ENCODE assay signal across 15 cellular contexts in genomic region chr11:114279778-114280532, GRCh38. TPM values are rescaled to one million over a fixed set of nuclear protein-coding genes. Genes with fewer than 3 reads are reported as not detected.
A peak's percentile ranks its signal among the peaks of the same experiment; 100 is the strongest.
DNase-seq lines count a peak whose midpoint lies in the region; ATAC-seq, FAIRE-seq and TF ChIP-seq lines count a peak whose summit lies in the region.
"Had no signal": no experiment of that assay in that cellular context is flagged by ENCODE, and none has a peak within 500 bp of the region (broad histone marks: within the 10 kb centered on the region; RNA-seq: fewer than 3 reads in every experiment).

No MANE protein-coding gene starts in this region.

- H3K4me1 Mint-ChIP-seq in MCF 10A (ENCODE audit: insufficient read depth, unreplicated experiment), result peaks cover 49% of the 10 kb centered on the region

- TF ChIP-seq CTCF in HCT116 (IDR thresholded peaks at IDR 0.05 in 2 of 3, conservative IDR thresholded peaks at IDR 0.05 in 1 of 3; ENCODE audit: borderline replicate concordance in 1 of 3, insufficient read depth in 1 of 3, low read depth in 2 of 3, low read length in 2 of 3), result no peak
- TF ChIP-seq CTCF in MCF 10A (IDR thresholded peaks at IDR 0.05; ENCODE audit: unreplicated experiment), result no peak
- no peak for TF ChIP-seq CTCF in left ventricle myocardium inferior (IDR thresholded peaks at IDR 0.05; ENCODE audit: borderline replicate concordance)
- no peak for TF ChIP-seq CTCF in suprapubic skin (IDR thresholded peaks at IDR 0.05)
- TF ChIP-seq CTCF in D721Med (IDR thresholded peaks at IDR 0.05; ENCODE audit: insufficient read depth, missing control alignments), result no peak

- no peak overlapping the region for H2AFZ ChIP-seq in HCT116 (ENCODE audit: low read depth, low read length, poor library complexity, severe bottlenecking)

- peak overlapping the region; percentile 40 for H3K27ac Mint-ChIP-seq in MCF 10A (ENCODE audit: low read depth, unreplicated experiment)
- H3K27ac Mint-ChIP-seq: activated naive CD4-positive, alpha-beta T cell treated with anti-CD3 and anti-CD28 coated beads, Interleukin-2, amount 50 U/mL, for 72 hours; progenitor cell of endocrine pancreas had no signal

- H3K27me3 ChIP-seq in HCT116 (ENCODE audit: insufficient read depth, low read length) (peaks cover 7% of the 10 kb centered on the region), left ventricle myocardium inferior (ENCODE audit: low read depth) (peaks cover 10% of the 10 kb centered on the region), suprapubic skin (peaks cover 2% of the 10 kb centered on the region)
- H3K27me3 ChIP-seq: transverse colon had no signal

- no peak for TF ChIP-seq EP300 in suprapubic skin (IDR thresholded peaks at IDR 0.05)

- H3K27ac ChIP-seq in HCT116 (ENCODE audit: low read depth, low read length) (no peak overlapping the region), left ventricle myocardium inferior (replicated peaks) (peak overlapping the region; percentile 39), suprapubic skin (peak overlapping the region; percentile 59)

- H3K27me3 Mint-ChIP-seq in MCF 10A (ENCODE audit: insufficient read depth, unreplicated experiment), result no peaks in the 10 kb centered on the region

- 51% methylated on average over 10 of the region's 10 CpGs for WGBS in suprapubic skin

- FAIRE-seq in D721Med (lab: Jason Lieb, UNC), result no peak
- FAIRE-seq: GM12892 had no signal

- peak overlapping the region; percentile 35 for H3K4me3 Mint-ChIP-seq in MCF 10A (ENCODE audit: unreplicated experiment)

- no peak overlapping the region for H3K9ac ChIP-seq in HCT116 (ENCODE audit: low read length)

- H3K36me3 Mint-ChIP-seq in MCF 10A (ENCODE audit: insufficient read depth, unreplicated experiment), result peaks cover 75% of the 10 kb centered on the region
- H3K36me3 Mint-ChIP-seq: activated naive CD4-positive, alpha-beta T cell treated with anti-CD3 and anti-CD28 coated beads, Interleukin-2, amount 50 U/mL, for 72 hours had no signal

- ATAC-seq in HCT116 (peak; percentile 27), GM19395 (IDR thresholded peaks at IDR 0.05; ENCODE audit: unreplicated experiment) (no peak)

- H3K36me3 ChIP-seq in HCT116 (ENCODE audit: control insufficient read depth in 1 of 2, insufficient read depth in 2 of 2, low read length in 2 of 2), result no peaks in the 10 kb centered on the region
- no peaks in the 10 kb centered on the region for H3K36me3 ChIP-seq in left ventricle myocardium inferior
- H3K36me3 ChIP-seq in suprapubic skin, result no peaks in the 10 kb centered on the region
- H3K36me3 ChIP-seq: transverse colon had no signal

- H3K4me1 ChIP-seq in HCT116 (ENCODE audit: control insufficient read depth in 1 of 2, insufficient read depth in 2 of 2, low read length in 2 of 2), result no peaks in the 10 kb centered on the region; a peak in 1 of 4 replicates
- peaks cover 27% of the 10 kb centered on the region for H3K4me1 ChIP-seq in left ventricle myocardium inferior
- peaks cover 29% of the 10 kb centered on the region for H3K4me1 ChIP-seq in suprapubic skin

- no TSS peak for BruUV-seq in HCT116 (replicated peaks; lab: Mats Ljungman, UMichigan)
- no TSS peak for BruUV-seq in MCF 10A (replicated peaks; lab: Mats Ljungman, UMichigan)

- CTCF ChIA-PET in HCT116 (lab: Charles Lee), result interaction anchor here (1.3 kb wide), 1 partner anchor 9 kb away, joined by 4 read pairs; no protein-coding TSS in a partner anchor
- CTCF ChIA-PET in MCF 10A (lab: Yijun Ruan, JAX), result interaction anchor here (0.5 to 2.5 kb wide), 10 partner anchors 11 to 384 kb away, joined by 3 to 11 read pairs (median 4); no protein-coding TSS in a partner anchor

- DNase-seq in HCT116 (ENCODE audit: low read depth, low spot score) (no peak), MCF 10A (ENCODE audit: unreplicated experiment) (peak; percentile 86), left ventricle myocardium inferior (no peak), suprapubic skin (ENCODE audit: low spot score in 2 of 2) (no peak), NCI-H2029 treated with DMSO at 0.1 percent for 48 hours (lab: John Stamatoyannopoulos, UW) (no peak), NCI-H524 (lab: John Stamatoyannopoulos, UW) (no peak), D721Med (ENCODE audit: insufficient read length, low spot score) (no peak)
- DNase-seq: activated CD8-positive, alpha-beta memory T cell treated with anti-CD3 and anti-CD28 coated beads for 24 hours; NCI-H1048; T-helper 2 cell; transverse colon had no signal

- no peak overlapping the region for H3K4me3 ChIP-seq in HCT116 (replicated peaks in 1 of 2; ENCODE audit: low read depth in 1 of 2, low read length in 2 of 2)
- H3K4me3 ChIP-seq in left ventricle myocardium inferior, result no peak overlapping the region
- no peak overlapping the region for H3K4me3 ChIP-seq in suprapubic skin
- H3K4me3 ChIP-seq: transverse colon had no signal

- H3K9me3 ChIP-seq in HCT116 (ENCODE audit: control insufficient read depth in 1 of 2, insufficient read depth in 1 of 2, low read depth in 1 of 2, low read length in 2 of 2), result no peaks in the 10 kb centered on the region
- no peaks in the 10 kb centered on the region for H3K9me3 ChIP-seq in left ventricle myocardium inferior (replicated peaks)
- no peaks in the 10 kb centered on the region for H3K9me3 ChIP-seq in suprapubic skin
- H3K9me3 ChIP-seq: transverse colon had no signal

- H3K79me2 ChIP-seq in HCT116 (ENCODE audit: insufficient read depth, low read length), result no peaks in the 10 kb centered on the region

- H3K4me2 ChIP-seq in HCT116 (ENCODE audit: low read length), result no peak overlapping the region

- RAD21 ChIA-PET in HCT116 (lab: Charles Lee; ENCODE audit: low non-redundant PET in 1 of 2, low total read pairs in 2 of 2, uncharacterized antibody in 2 of 2, unreplicated experiment in 2 of 2), result no interaction called here

- no peak for TF ChIP-seq POLR2A in HCT116 (IDR thresholded peaks at IDR 0.05; ENCODE audit: borderline replicate concordance, extremely low read depth, insufficient read depth, insufficient read length)
- TF ChIP-seq POLR2A in suprapubic skin (IDR thresholded peaks at IDR 0.05), result no peak

- POLR2A ChIA-PET in HCT116 (lab: Charles Lee), result no interaction called here
- POLR2A ChIA-PET in MCF 10A (lab: Yijun Ruan, JAX), result interaction anchor here (0.7 to 6.4 kb wide), 10 partner anchors 11 to 101 kb away, joined by 3 to 46 read pairs (median 8); partner anchors contain the start of gene NNMT

- TF ChIP-seq RAD21 in HCT116 (IDR thresholded peaks at IDR 0.05; ENCODE audit: low read depth), result no peak

- no peaks in the 10 kb centered on the region for H4K20me1 ChIP-seq in HCT116 (ENCODE audit: insufficient read depth)

- H3K9me2 ChIP-seq in HCT116 (ENCODE audit: insufficient read depth), result no peaks in the 10 kb centered on the region

- H3K9me3 Mint-ChIP-seq in MCF 10A (ENCODE audit: unreplicated experiment), result no peaks in the 10 kb centered on the region
- H3K9me3 Mint-ChIP-seq: activated naive CD4-positive, alpha-beta T cell treated with anti-CD3 and anti-CD28 coated beads, Interleukin-2, amount 50 U/mL, for 72 hours had no signal

- intact Hi-C loops in HCT116 (cut with micrococcal nuclease), result no loop called here
- intact Hi-C loops in MCF 10A (cut with micrococcal nuclease), result loop anchor here (1.0 to 5.0 kb wide), 7 partner anchors 16 to 452 kb away; partner anchors contain the start of genes C11orf71, NNMT and RBM7
- intact Hi-C loops in left ventricle myocardium inferior (cut with micrococcal nuclease), result no loop called here

TF ChIP-seq in HCT116, 20 proteins besides CTCF, POLR2A, EP300 and RAD21 (continues in another document):
- no peak for TF ChIP-seq YY1 (IDR thresholded peaks at IDR 0.05; ENCODE audit: extremely low read depth, insufficient replicate concordance, low read depth, low read length)
- no peak for TF ChIP-seq CBX3 (IDR thresholded peaks at IDR 0.05; ENCODE audit: low read depth)
- no peak for TF ChIP-seq SRF (IDR thresholded peaks at IDR 0.05; ENCODE audit: low read depth)
- TF ChIP-seq JUND (IDR thresholded peaks at IDR 0.05), result no peak
- TF ChIP-seq EZH2 (IDR thresholded peaks at IDR 0.05), result no peak
- no peak for TF ChIP-seq ZBTB33 (IDR thresholded peaks at IDR 0.05; ENCODE audit: extremely low read depth, insufficient replicate concordance, low read length)
- TF ChIP-seq SIN3A (IDR thresholded peaks at IDR 0.05; ENCODE audit: low read depth), result no peak
- no peak for TF ChIP-seq TCF7L2 (IDR thresholded peaks at IDR 0.05; ENCODE audit: borderline replicate concordance, extremely low read depth, insufficient read depth, insufficient read length)
- no peak for TF ChIP-seq CEBPB (IDR thresholded peaks at IDR 0.05; ENCODE audit: low read depth)
- TF ChIP-seq ELF1 (IDR thresholded peaks at IDR 0.05; ENCODE audit: borderline replicate concordance, low read depth), result no peak
- TF ChIP-seq FOSL1 (IDR thresholded peaks at IDR 0.05; ENCODE audit: low read depth), result no peak
- TF ChIP-seq POLR2AphosphoS5 (IDR thresholded peaks at IDR 0.05; ENCODE audit: low read depth, low read length), result no peak
- no peak for TF ChIP-seq ATF3 (IDR thresholded peaks at IDR 0.05)
- no peak for TF ChIP-seq EGR1 (IDR thresholded peaks at IDR 0.05; ENCODE audit: low read depth)
- TF ChIP-seq MAX (IDR thresholded peaks at IDR 0.05), result no peak
- TF ChIP-seq SP1 (IDR thresholded peaks at IDR 0.05; ENCODE audit: low read depth), result no peak

RNA-seq across cellular contexts. Expression of gene NNMT, which starts 16.2 kb away (rescaled TPM):
- total RNA-seq in HCT116 (2021; ENCODE audit: unreplicated experiment) (not detected), MCF 10A (2022) (429 and 638 TPM in 2 replicates), left ventricle myocardium inferior (32.6 TPM), suprapubic skin (100 to 1,000 TPM; 106 to 269 (median 210) TPM)
- not detected in 2 replicates for polyA plus RNA-seq in HCT116 (2012)
- total RNA-seq: activated naive CD4-positive, alpha-beta T cell treated with anti-CD3 and anti-CD28 coated beads, Interleukin-2, amount 50 U/mL, for 72 hours had no signal

Comparison
In these comparisons a context has a peak if more than half of its experiments do, and no peak if none do; other contexts are left out.
1. RNA of gene NNMT, which starts 16.2 kb away (total RNA-seq): 429 to 638 TPM in MCF 10A, 106 to 269 TPM in suprapubic skin and 32.6 TPM in left ventricle myocardium inferior (single experiment); not detected in HCT116 (single experiment); every median in the first group is over 10 times any median in the second.